Comparison of ENCODE assay signal across 32 cellular contexts in genomic region chr2:127137741-127138140, GRCh38.
"Had no signal": no experiment of that assay in that cellular context is flagged by ENCODE, and none has a peak within 500 bp of the region (broad histone marks: within the 10 kb centered on the region; RNA-seq: fewer than 3 reads in every experiment).

No MANE protein-coding gene starts in this region.

- H3K9me3 Mint-ChIP-seq: activated naive CD4-positive, alpha-beta T cell treated with anti-CD3 and anti-CD28 coated beads, Interleukin-2, amount 10 ng/mL, durations not matched to agents 7 days and 5 days; activated naive CD8-positive, alpha-beta T cell treated with anti-CD3 and anti-CD28 coated beads, Interleukin-2, amount 10 ng/mL, durations not matched to agents 7 days and 5 days; activated T-cell treated with anti-CD3 and anti-CD28 coated beads, Interleukin-2, amount 50 U/mL, for 24 hours; natural killer cell treated with Interleukin-12 subunit alpha and Interleukin-12 subunit beta and Interleukin-15 and Interleukin-18, amount 100 ng/mL, for 72 hours; T-helper 1 cell treated with Interleukin-12 subunit alpha and Interleukin-12 subunit beta and Interleukin-4 antibody, amounts not matched to agents 30 μg/mL and 1 μg/mL, for 36 hours had no signal

- FAIRE-seq: endothelial cell of umbilical vein had no signal

- H3K4me1 ChIP-seq: ascending aorta, left ventricle myocardium inferior, testis, transverse colon, uterus had no signal

- H3K4me2 ChIP-seq: smooth muscle cell had no signal

- H3K27ac ChIP-seq: ascending aorta, cardiac muscle cell, coronary artery, left ventricle myocardium inferior, neutrophil, testis, transverse colon, uterus, WERI-Rb-1 had no signal

- DNase-seq: activated CD4-positive, alpha-beta T cell treated with anti-CD3 and anti-CD28 coated beads for 48 hours; activated CD4-positive, alpha-beta T cell treated with anti-CD3 and anti-CD28 coated beads, Interleukin-2, amount 50 U/mL, for 48 hours; activated CD8-positive, alpha-beta memory T cell treated with anti-CD3 and anti-CD28 coated beads, Interleukin-2, amount 50 U/mL, for 48 hours; activated gamma-delta T cell; activated naive CD4-positive, alpha-beta T cell treated with anti-CD3 and anti-CD28 coated beads, Interleukin-2, amount 10 ng/mL, durations not matched to agents 7 days and 5 days; activated naive CD8-positive, alpha-beta T cell treated with anti-CD3 and anti-CD28 coated beads, Interleukin-2, amount 10 ng/mL, durations not matched to agents 7 days and 5 days; activated T-cell treated with anti-CD3 and anti-CD28 coated beads, Interleukin-2, amount 50 U/mL, for 24 hours; cerebellar nuclear complex; kidney glomerular epithelial cell; left ventricle myocardium inferior; mesendoderm; stimulated activated CD4-positive, alpha-beta T cell treated with anti-CD3 and anti-CD28 coated beads, Interleukin-1b, Interleukin-23, amount 100 ng/mL, for 48 hours; stimulated activated CD4-positive, alpha-beta T cell treated with anti-CD3 and anti-CD28 coated beads, Interleukin-4, amount 100 ng/mL, for 4 hours; stimulated activated CD8-positive, alpha-beta memory T cell treated with anti-CD3 and anti-CD28 coated beads, Interleukin-4, amount 100 ng/mL, for 48 hours; T1000; testis; transverse colon; uterus; WERI-Rb-1 had no signal

- H3K27ac Mint-ChIP-seq: activated naive CD4-positive, alpha-beta T cell treated with anti-CD3 and anti-CD28 coated beads, Interleukin-2, amount 10 ng/mL, durations not matched to agents 7 days and 5 days; activated naive CD8-positive, alpha-beta T cell treated with anti-CD3 and anti-CD28 coated beads, Interleukin-2, amount 10 ng/mL, durations not matched to agents 7 days and 5 days; activated T-cell treated with anti-CD3 and anti-CD28 coated beads, Interleukin-2, amount 50 U/mL, for 24 hours; brain; natural killer cell treated with Interleukin-12 subunit alpha and Interleukin-12 subunit beta and Interleukin-15 and Interleukin-18, amount 100 ng/mL, for 72 hours; progenitor cell of endocrine pancreas; stimulated activated memory B cell treated with anti-CD40 and anti-IgM and Interleukin-4, amounts not matched to agents 10 μg/mL and 1 μg/mL and 100 μg/mL, for 72 hours; T-helper 1 cell treated with Interleukin-12 subunit alpha and Interleukin-12 subunit beta and Interleukin-4 antibody, amounts not matched to agents 30 μg/mL and 1 μg/mL, for 36 hours had no signal

- H3K36me3 ChIP-seq: ascending aorta, cardiac muscle cell, left ventricle myocardium inferior, neutrophil, transverse colon, uterus, WERI-Rb-1 had no signal

- H3K27me3 ChIP-seq: ascending aorta, cardiac muscle cell, testis, transverse colon, uterus had no signal

- H3K9me3 ChIP-seq: neutrophil, testis, transverse colon, uterus had no signal

- H3K4me3 ChIP-seq: ascending aorta, cardiac muscle cell, coronary artery, left ventricle myocardium inferior, lung, smooth muscle cell, testis, transverse colon, uterus had no signal

- H3K36me3 Mint-ChIP-seq: activated naive CD4-positive, alpha-beta T cell treated with anti-CD3 and anti-CD28 coated beads, Interleukin-2, amount 10 ng/mL, durations not matched to agents 7 days and 5 days; activated naive CD8-positive, alpha-beta T cell treated with anti-CD3 and anti-CD28 coated beads, Interleukin-2, amount 10 ng/mL, durations not matched to agents 7 days and 5 days; brain; natural killer cell treated with Interleukin-12 subunit alpha and Interleukin-12 subunit beta and Interleukin-15 and Interleukin-18, amount 100 ng/mL, for 72 hours; stimulated activated memory B cell treated with anti-CD40 and anti-IgM and Interleukin-4, amounts not matched to agents 10 μg/mL and 1 μg/mL and 100 μg/mL, for 72 hours had no signal

- H3K27me3 Mint-ChIP-seq: activated T-cell treated with anti-CD3 and anti-CD28 coated beads, Interleukin-2, amount 50 U/mL, for 24 hours; stimulated activated memory B cell treated with anti-CD40 and anti-IgM and Interleukin-4, amounts not matched to agents 10 μg/mL and 1 μg/mL and 100 μg/mL, for 72 hours had no signal

- H3K4me3 Mint-ChIP-seq: activated naive CD4-positive, alpha-beta T cell treated with anti-CD3 and anti-CD28 coated beads, Interleukin-2, amount 10 ng/mL, durations not matched to agents 7 days and 5 days; activated naive CD8-positive, alpha-beta T cell treated with anti-CD3 and anti-CD28 coated beads, Interleukin-2, amount 10 ng/mL, durations not matched to agents 7 days and 5 days; activated T-cell treated with anti-CD3 and anti-CD28 coated beads, Interleukin-2, amount 50 U/mL, for 24 hours; brain; natural killer cell treated with Interleukin-12 subunit alpha and Interleukin-12 subunit beta and Interleukin-15 and Interleukin-18, amount 100 ng/mL, for 72 hours; stimulated activated memory B cell treated with anti-CD40 and anti-IgM and Interleukin-4, amounts not matched to agents 10 μg/mL and 1 μg/mL and 100 μg/mL, for 72 hours; T-helper 1 cell treated with Interleukin-12 subunit alpha and Interleukin-12 subunit beta and Interleukin-4 antibody, amounts not matched to agents 30 μg/mL and 1 μg/mL, for 36 hours had no signal

- ATAC-seq: activated CD4-positive, CD25-positive, alpha-beta regulatory T cell treated with anti-CD3 and anti-CD28 coated beads, Interleukin-2, amount 50 U/mL, for 24 hours; stimulated activated memory B cell treated with anti-CD40 and anti-IgM and Interleukin-4, amounts not matched to agents 10 μg/mL and 1 μg/mL and 100 μg/mL, for 72 hours had no signal

- H3K4me1 Mint-ChIP-seq: activated naive CD4-positive, alpha-beta T cell treated with anti-CD3 and anti-CD28 coated beads, Interleukin-2, amount 10 ng/mL, durations not matched to agents 7 days and 5 days; activated naive CD8-positive, alpha-beta T cell treated with anti-CD3 and anti-CD28 coated beads, Interleukin-2, amount 10 ng/mL, durations not matched to agents 7 days and 5 days had no signal
